23 cellular contexts compared by ENCODE assay signal in genomic region chr2:36653155-36653554, GRCh38. TPM values are rescaled to one million over a fixed set of nuclear protein-coding genes. Genes with fewer than 3 reads are reported as not detected.
"Had no signal": no experiment of that assay in that cellular context is flagged by ENCODE, and none has a peak within 500 bp of the region (broad histone marks: within the 10 kb centered on the region; RNA-seq: fewer than 3 reads in every experiment).

No MANE protein-coding gene starts in this region.

- H3K27ac ChIP-seq: coronary artery, dorsolateral prefrontal cortex, esophagus muscularis mucosa, foreskin keratinocyte, heart right ventricle, lower lobe of right lung had no signal

- DNase-seq: dermis blood vessel endothelial cell; dorsolateral prefrontal cortex; effector CD4-positive, alpha-beta T cell; effector memory CD4-positive, alpha-beta T cell; foreskin keratinocyte; glutamatergic neuron; head of caudate nucleus; heart right ventricle; hippocampal formation; left cardiac atrium; left ventricle myocardium superior; lower lobe of right lung; mesenchymal stem cell; mucosa of descending colon; naive B cell had no signal

- H3K36me3 ChIP-seq: esophagus muscularis mucosa, heart right ventricle, lower lobe of right lung had no signal

- H3K4me3 ChIP-seq: coronary artery, dorsolateral prefrontal cortex, esophagus muscularis mucosa, heart right ventricle, lower lobe of right lung, mucosa of descending colon had no signal

- H3K4me1 ChIP-seq: foreskin keratinocyte, lower lobe of right lung had no signal

- H3K27me3 ChIP-seq: dorsolateral prefrontal cortex, esophagus muscularis mucosa, foreskin keratinocyte, heart right ventricle had no signal

- H3K9me3 ChIP-seq: esophagus muscularis mucosa, heart right ventricle, lower lobe of right lung, mucosa of descending colon had no signal

- ATAC-seq: foreskin keratinocyte, heart right ventricle, left cardiac atrium, left lobe of liver, left ventricle myocardium superior, lower lobe of right lung, mucosa of descending colon had no signal

RNA-seq across cellular contexts. Expression of gene VIT, which starts 43.4 kb away (rescaled TPM):
- total RNA-seq: dermis blood vessel endothelial cell, epithelial cell of proximal tubule, foreskin keratinocyte, glomerular endothelial cell, kidney epithelial cell, left lobe of liver, lung microvascular endothelial cell, myocyte had no signal
- polyA plus RNA-seq: foreskin keratinocyte had no signal
